ENCODE assay signal across 17 cellular contexts in genomic region chr4:8726344-8726851, GRCh38.
A peak's percentile ranks its signal among the peaks of the same experiment; 100 is the strongest.
DNase-seq lines count a peak whose midpoint lies in the region; ATAC-seq and TF ChIP-seq lines count a peak whose summit lies in the region.
"Had no signal": no experiment of that assay in that cellular context is flagged by ENCODE, and none has a peak within 500 bp of the region (broad histone marks: within the 10 kb centered on the region; RNA-seq: fewer than 3 reads in every experiment).

No MANE protein-coding gene starts in this region.

- 50% methylated on average over 9 of the region's 9 CpGs; no CpG with 5 or more reads in 1 of the 2 donors for WGBS in transverse colon (ENCODE audit: low coverage in 1 of 2), 2 donors

- no peak overlapping the region for H3K27ac ChIP-seq in transverse colon
- H3K27ac ChIP-seq: breast epithelium had no signal

- TF ChIP-seq EP300 in transverse colon (IDR thresholded peaks at IDR 0.05; ENCODE audit: low read depth) = no peak

- intact Hi-C loops in transverse colon (cut with DNase I; ENCODE audit: low total_unique reads) = no loop called here

- peaks cover 26% of the 10 kb centered on the region for H3K27me3 ChIP-seq in transverse colon

- no peak for TF ChIP-seq CTCF in transverse colon (IDR thresholded peaks at IDR 0.05)

- no peaks in the 10 kb centered on the region for H3K9me3 ChIP-seq in transverse colon
- H3K9me3 ChIP-seq: breast epithelium had no signal

- no peak for ATAC-seq in GM21723 (IDR thresholded peaks at IDR 0.05; ENCODE audit: unreplicated experiment)
- no peak for ATAC-seq in HG02973 (IDR thresholded peaks at IDR 0.05; ENCODE audit: unreplicated experiment)
- ATAC-seq: activated T-helper 17 cell treated with anti-CD3 and anti-CD28 coated beads, Interleukin-2, amount 50 U/mL, for 72 hours; CD8-positive, alpha-beta T cell had no signal

- DNase-seq in activated effector memory CD4-positive, alpha-beta T cell treated with anti-CD3 and anti-CD28 coated beads, Interleukin-2, amount 50 U/mL, for 16 hours = peak; percentile 45
- DNase-seq in activated effector memory CD4-positive, alpha-beta T cell treated with Interleukin-2 at 50 U/mL for 16 hours = no peak
- peak; percentile 67 to 72 for DNase-seq in SHP77 (lab: John Stamatoyannopoulos, UW)
- peak; percentile 39 for DNase-seq in mesenteric fat pad (ENCODE audit: low spot score)
- DNase-seq in transverse colon = peak; percentile 4
- DNase-seq in NCI-H524 treated with DMSO at 0.1 percent for 48 hours (lab: John Stamatoyannopoulos, UW) = no peak
- DNase-seq: activated CD4-positive, alpha-beta T cell treated with anti-CD3 and anti-CD28 coated beads, Interleukin-2, amount 50 U/mL, for 4 hours; erythroblast; foreskin melanocyte; HCEC 1CT; NCI-H345; NK-92 treated with Interleukin-12 subunit alpha and Interleukin-12 subunit beta, amount 100 ng/mL, for 24 hours had no signal

- H3K36me3 ChIP-seq in transverse colon = no peaks in the 10 kb centered on the region
- H3K36me3 ChIP-seq: breast epithelium had no signal

- in situ Hi-C loops in transverse colon (cut with MboI; ENCODE audit: low pct_ligation_motif_present in 1 of 4, low pct_unique_long_range_greater_than_20kb in 1 of 4, low sequenced_read_pairs in 3 of 4) = no loop called here

- H3K4me1 ChIP-seq in transverse colon = no peaks in the 10 kb centered on the region
- H3K4me1 ChIP-seq: breast epithelium had no signal

- no peak for TF ChIP-seq POLR2A in transverse colon (IDR thresholded peaks at IDR 0.05)

- no peak overlapping the region for H3K4me3 ChIP-seq in transverse colon
- H3K4me3 ChIP-seq: breast epithelium had no signal

Comparison
In these comparisons a context has a peak if more than half of its experiments do, and no peak if none do; other contexts are left out.
1. DNase-seq: peak in activated effector memory CD4-positive, alpha-beta T cell treated with anti-CD3 and anti-CD28 coated beads, Interleukin-2, amount 50 U/mL, for 16 hours (single experiment), SHP77 (2 of 2), mesenteric fat pad (single experiment) and transverse colon (single experiment); none in activated effector memory CD4-positive, alpha-beta T cell treated with Interleukin-2 at 50 U/mL for 16 hours (single experiment) and NCI-H524 treated with DMSO at 0.1 percent for 48 hours (single experiment).